8 cellular contexts compared by ENCODE assay signal in the genomic region with DNA sequence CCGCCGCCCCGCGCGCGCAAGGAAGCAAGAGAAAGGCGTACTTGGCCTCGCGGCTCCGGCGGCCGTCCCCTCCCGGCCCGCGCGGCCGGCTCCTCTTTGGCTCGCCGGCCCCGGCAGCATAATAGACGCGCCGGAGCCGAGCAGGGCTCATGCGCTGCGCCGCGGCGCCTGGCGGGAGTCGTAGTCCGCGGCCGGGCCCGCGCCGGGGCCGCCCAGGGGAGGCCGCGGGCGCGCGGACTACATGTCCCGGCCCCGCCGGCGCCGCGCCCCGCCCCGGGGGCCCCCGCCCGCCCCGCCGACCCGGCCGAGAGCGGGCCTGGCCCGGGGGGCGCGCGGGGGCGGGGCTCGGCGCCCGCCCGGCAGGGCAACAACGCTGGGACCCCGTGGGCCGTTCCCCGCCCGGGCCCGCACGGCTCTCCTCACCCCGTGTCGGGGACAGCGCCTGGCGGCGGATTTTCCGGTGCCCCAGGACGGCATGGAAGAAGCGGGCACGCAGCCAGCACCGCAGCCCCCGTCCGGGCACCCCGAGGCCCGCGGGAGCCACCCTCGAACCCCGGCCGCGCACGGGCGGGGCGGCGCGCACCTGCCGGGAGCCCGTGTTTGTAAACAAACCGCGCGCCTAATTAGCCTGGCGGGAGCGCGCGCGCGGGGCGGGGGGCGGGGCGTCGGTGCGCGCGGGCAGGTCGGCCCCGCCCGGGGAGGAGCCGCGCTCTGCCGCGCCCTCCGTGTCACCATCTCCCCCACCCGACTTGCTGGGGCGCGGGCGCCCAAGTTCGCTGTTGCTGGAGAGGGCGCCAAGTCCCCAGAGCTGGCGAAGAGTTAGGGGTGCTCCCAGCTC. TPM values are rescaled to one million over a fixed set of nuclear protein-coding genes. Genes with fewer than 3 reads are reported as not detected.
DNase-seq lines count a peak whose midpoint lies in the region; ATAC-seq, FAIRE-seq and TF ChIP-seq lines count a peak whose summit lies in the region.

BRD3 (minus strand) TSS at position 123 of the 838 bp plus-strand sequence. CDS start 14,549 bp downstream, outside the sequence.

- peak within 1 kb of the TSS; percentile 93 for H3K4me2 ChIP-seq in Loucy (ENCODE audit: low read depth, low read length, poor library complexity, severe bottlenecking)

- H4K20me1 ChIP-seq in Loucy (ENCODE audit: insufficient read depth, low read length, poor library complexity, severe bottlenecking), result peaks cover 39% of the 10 kb centered on the region

- WGBS in gastroesophageal sphincter (ENCODE audit: low coverage in 1 of 2), 2 donors, result 0% methylated on average over 2 of the region's 131 CpGs; no CpG with 5 or more reads in 1 of the 2 donors

- H3K4me3 ChIP-seq in Loucy (ENCODE audit: low read length, poor library complexity, severe bottlenecking) (peak within 1 kb of the TSS; percentile 84), SJSA1 (peak within 1 kb of the TSS; percentile 99), gastroesophageal sphincter (peak within 1 kb of the TSS; percentile 95 to 97)

- TF ChIP-seq CTCF in Loucy (conservative IDR thresholded peaks at IDR 0.05; ENCODE audit: low read length) (no peak), gastroesophageal sphincter (IDR thresholded peaks at IDR 0.05) (peak in 1 of 4 experiments; percentile 22)

- no peaks in the 10 kb centered on the region for H3K9me2 ChIP-seq in Loucy (replicated peaks; ENCODE audit: low read depth, low read length)

- 0 out of 2 replicates have a peak, but pooled peaks cover 2% of the 10 kb centered on the region for H3F3A ChIP-seq in Loucy (ENCODE audit: low read depth)

- peaks cover 42% of the 10 kb centered on the region for H3K79me2 ChIP-seq in Loucy (ENCODE audit: insufficient read depth, low read length)

- no peaks in the 10 kb centered on the region for H3K27me3 ChIP-seq in Loucy (ENCODE audit: insufficient read depth, low read length, poor library complexity, severe bottlenecking)
- H3K27me3 ChIP-seq in SJSA1 (replicated peaks), result peaks cover 24% of the 10 kb centered on the region
- peaks cover 12% of the 10 kb centered on the region for H3K27me3 ChIP-seq in gastroesophageal sphincter

- H3K27ac ChIP-seq in SJSA1, result peak within 1 kb of the TSS; percentile 60
- H3K27ac ChIP-seq in gastroesophageal sphincter, result peak within 1 kb of the TSS; percentile 95 to 100 (median 100)
- H3K27ac ChIP-seq in substantia nigra (ENCODE audit: low read depth, low read length, poor library complexity, severe bottlenecking), result peak within 1 kb of the TSS; percentile 96

- TF ChIP-seq EP300 in gastroesophageal sphincter (IDR thresholded peaks at IDR 0.05), result no peak

- peaks cover 3% of the 10 kb centered on the region; the same call in 1 of the 2 replicates for H3K9me3 ChIP-seq in ES-I3 (ENCODE audit: control insufficient read depth, insufficient read depth, low read length)
- no peaks in the 10 kb centered on the region for H3K9me3 ChIP-seq in Loucy (ENCODE audit: insufficient read depth, low read depth, low read length)
- peaks cover 5% of the 10 kb centered on the region; the same call in 1 of the 2 replicates for H3K9me3 ChIP-seq in SJSA1 (replicated peaks)
- no peaks in the 10 kb centered on the region for H3K9me3 ChIP-seq in gastroesophageal sphincter

- H3K9ac ChIP-seq in ES-I3 (ENCODE audit: low read depth, low read length) (peak within 1 kb of the TSS; percentile 98), Loucy (ENCODE audit: low read depth, low read length, poor library complexity, severe bottlenecking) (peak within 1 kb of the TSS; percentile 92)

- ATAC-seq in gastroesophageal sphincter, result peak; percentile 97

- DNase-seq in H54 (ENCODE audit: insufficient read length, low spot score) (peak; percentile 98), SJSA1 (ENCODE audit: low read depth in 1 of 2, low spot score in 2 of 2) (peak; percentile 77 to 80), nucleus accumbens (lab: John Stamatoyannopoulos, UW) (peak in 53 of 56 donors; percentile 32 to 91 (median 70)), substantia nigra (lab: John Stamatoyannopoulos, UW) (peak in 47 of 49 donors; percentile 33 to 91 (median 71))
- peak; percentile 57 to 82 (median 71) for DNase-seq in activated naive CD4-positive, alpha-beta T cell (lab: John Stamatoyannopoulos, UW)

- peaks cover 10% of the 10 kb centered on the region for H3K4me1 ChIP-seq in ES-I3 (ENCODE audit: insufficient read depth, low read length)
- H3K4me1 ChIP-seq in Loucy (ENCODE audit: insufficient read depth, low read length, poor library complexity, severe bottlenecking), result peaks cover 23% of the 10 kb centered on the region
- H3K4me1 ChIP-seq in SJSA1 (replicated peaks), result peaks cover 26% of the 10 kb centered on the region
- peaks cover 0 to 46% (median 22%) of the 10 kb centered on the region in 3 donors for H3K4me1 ChIP-seq in gastroesophageal sphincter

- H2AFZ ChIP-seq in Loucy (ENCODE audit: low read length), result peak within 1 kb of the TSS; percentile 98

- no peaks in the 10 kb centered on the region for H3K36me3 ChIP-seq in ES-I3 (ENCODE audit: insufficient read depth, low read length)
- H3K36me3 ChIP-seq in Loucy (ENCODE audit: insufficient read depth, low read length), result no peaks in the 10 kb centered on the region
- H3K36me3 ChIP-seq in SJSA1, result peaks cover 11% of the 10 kb centered on the region; the same call in 1 of the 2 replicates
- no peaks in the 10 kb centered on the region for H3K36me3 ChIP-seq in gastroesophageal sphincter

- FAIRE-seq in H54 (lab: Jason Lieb, UNC), result no peak

- TF ChIP-seq POLR2A in H54 (IDR thresholded peaks at IDR 0.05; ENCODE audit: low read depth, low read length) (peak; percentile 67), gastroesophageal sphincter (IDR thresholded peaks at IDR 0.05) (peak; percentile 33 to 62)

RNA-seq across cellular contexts. Expression of gene BRD3, which starts in this region (rescaled TPM):
- 0.66 and 3.8 TPM in 2 replicates for total RNA-seq in SJSA1 (2014; rRNA removed; shearing (Covaris generic))
- 10 to 100 TPM; 22.2 to 38.9 (median 27.2) TPM for total RNA-seq in gastroesophageal sphincter

Comparison
In these comparisons a context has a peak if more than half of its experiments do, and no peak if none do; other contexts are left out.
1. Peak in every context shown above with its lines: DNase-seq, ATAC-seq, H3K4me3 ChIP-seq and H3K27ac ChIP-seq.